ENCODE assay signal across 17 cellular contexts in genomic region chr10:118033905-118034304, GRCh38.
"Had no signal": no experiment of that assay in that cellular context is flagged by ENCODE, and none has a peak within 500 bp of the region (broad histone marks: within the 10 kb centered on the region; RNA-seq: fewer than 3 reads in every experiment).

No MANE protein-coding gene starts in this region.

- H3K27me3 Mint-ChIP-seq: activated naive CD8-positive, alpha-beta T cell treated with anti-CD3 and anti-CD28 coated beads for 36 hours; activated T-cell treated with anti-CD3 and anti-CD28 coated beads, Interleukin-2, amount 50 U/mL, for 24 hours; naive thymus-derived CD8-positive, alpha-beta T cell; stimulated activated naive CD8-positive, alpha-beta T cell treated with anti-CD3 and anti-CD28 coated beads, Interleukin-15, Interleukin-2, amounts not matched to agents 100 ng/mL and 50 ng/mL, for 24 hours had no signal

- ATAC-seq: heart right ventricle; left lobe of liver; naive thymus-derived CD8-positive, alpha-beta T cell had no signal

- DNase-seq: activated CD4-positive, alpha-beta T cell treated with anti-CD3 and anti-CD28 coated beads for 48 hours; activated naive CD4-positive, alpha-beta T cell treated with Interleukin-2 at 50 U/mL for 16 hours; activated naive CD8-positive, alpha-beta T cell treated with anti-CD3 and anti-CD28 coated beads for 36 hours; activated T-cell treated with anti-CD3 and anti-CD28 coated beads, Interleukin-2, amount 50 U/mL, for 24 hours; amygdala; cortex of kidney; heart right ventricle; kidney; naive thymus-derived CD8-positive, alpha-beta T cell; ovary; stimulated activated CD4-positive, alpha-beta T cell treated with anti-CD3 and anti-CD28 coated beads, Interleukin-4, amount 100 ng/mL, for 4 hours; thyroid gland had no signal

- H3K4me3 ChIP-seq: heart right ventricle, lung, ovary, prostate gland, thyroid gland had no signal

- H3K27ac Mint-ChIP-seq: activated naive CD8-positive, alpha-beta T cell treated with anti-CD3 and anti-CD28 coated beads for 36 hours; activated T-cell treated with anti-CD3 and anti-CD28 coated beads, Interleukin-2, amount 50 U/mL, for 24 hours; activated T-helper 2 cell treated with anti-CD3 and anti-CD28 coated beads, Interferon-gamma antibody, Interleukin-2, Interleukin-4, amounts not matched to agents 10 μg/mL and 5 μg/mL and 100 μg/mL, durations not matched to agents 14 hours and 24 hours and 36 hours; naive thymus-derived CD8-positive, alpha-beta T cell; stimulated activated naive CD8-positive, alpha-beta T cell treated with anti-CD3 and anti-CD28 coated beads, Interleukin-15, Interleukin-2, amounts not matched to agents 100 ng/mL and 50 ng/mL, for 24 hours had no signal

- H3K4me3 Mint-ChIP-seq: activated naive CD8-positive, alpha-beta T cell treated with anti-CD3 and anti-CD28 coated beads for 36 hours; activated T-cell treated with anti-CD3 and anti-CD28 coated beads, Interleukin-2, amount 50 U/mL, for 24 hours; naive thymus-derived CD8-positive, alpha-beta T cell; stimulated activated naive CD8-positive, alpha-beta T cell treated with anti-CD3 and anti-CD28 coated beads, Interleukin-15, Interleukin-2, amounts not matched to agents 100 ng/mL and 50 ng/mL, for 24 hours had no signal

- H3K9me3 Mint-ChIP-seq: activated naive CD8-positive, alpha-beta T cell treated with anti-CD3 and anti-CD28 coated beads for 36 hours; activated T-cell treated with anti-CD3 and anti-CD28 coated beads, Interleukin-2, amount 50 U/mL, for 24 hours; activated T-helper 2 cell treated with anti-CD3 and anti-CD28 coated beads, Interferon-gamma antibody, Interleukin-2, Interleukin-4, amounts not matched to agents 10 μg/mL and 5 μg/mL and 100 μg/mL, durations not matched to agents 14 hours and 24 hours and 36 hours; naive thymus-derived CD8-positive, alpha-beta T cell; stimulated activated naive CD8-positive, alpha-beta T cell treated with anti-CD3 and anti-CD28 coated beads, Interleukin-15, Interleukin-2, amounts not matched to agents 100 ng/mL and 50 ng/mL, for 24 hours had no signal
